8 cellular contexts compared by ENCODE assay signal in the genomic region with DNA sequence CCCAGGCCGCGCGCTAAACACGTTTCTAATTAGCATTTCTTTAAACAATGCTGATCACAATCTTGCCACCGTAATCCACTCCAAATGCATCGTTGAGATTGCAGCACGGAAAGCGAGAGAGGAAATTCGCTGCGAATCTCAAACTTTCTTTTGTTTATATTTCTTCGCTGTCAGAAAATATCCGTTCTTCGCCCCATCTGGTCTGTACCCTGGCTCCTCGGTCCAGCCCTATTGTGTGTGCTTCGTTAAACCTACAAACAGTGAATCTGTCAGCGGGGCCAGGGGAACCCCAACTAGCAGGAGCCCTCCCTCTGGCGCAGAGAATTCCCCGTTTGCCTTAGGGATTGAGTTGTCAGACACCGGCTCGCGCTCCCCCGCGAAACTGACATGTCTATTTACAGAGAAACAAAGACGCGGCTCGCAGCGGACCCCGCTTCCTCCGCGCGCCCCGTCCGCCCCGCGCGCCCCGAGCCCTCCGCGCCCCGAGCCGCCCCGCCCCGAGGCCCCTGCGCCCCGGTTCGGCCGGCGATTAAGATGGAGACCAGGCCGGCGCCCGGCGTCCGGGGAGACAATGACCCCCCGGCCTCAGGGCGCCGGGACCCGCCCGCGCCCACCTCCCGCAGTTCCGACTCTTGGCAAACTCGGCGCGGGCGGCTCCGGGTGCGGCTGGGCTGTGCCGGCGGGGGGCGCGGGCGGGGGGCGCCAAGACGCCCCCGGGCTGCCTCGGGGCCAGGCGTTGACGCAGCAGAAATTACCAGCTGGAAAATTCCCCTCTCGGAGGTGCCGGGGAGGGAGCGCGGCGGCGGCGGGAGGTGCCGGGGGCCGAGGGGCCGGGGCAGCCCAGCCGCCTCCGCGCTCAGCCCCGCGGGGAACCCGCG. TPM values are rescaled to one million over a fixed set of nuclear protein-coding genes. Genes with fewer than 3 reads are reported as not detected.
DNase-seq lines count a peak whose midpoint lies in the region; ATAC-seq, FAIRE-seq and TF ChIP-seq lines count a peak whose summit lies in the region.

No MANE protein-coding gene starts in this region.

- TF ChIP-seq POLR2A in endothelial cell of umbilical vein (IDR thresholded peaks at IDR 0.05; ENCODE audit: low read depth, low read length) = no peak

- no peak for TF ChIP-seq RAD21 in neural cell (conservative IDR thresholded peaks at IDR 0.05)

- no peaks in the 10 kb centered on the region for H3K9me3 ChIP-seq in OCI-LY1 (ENCODE audit: low read length)
- no peaks in the 10 kb centered on the region for H3K9me3 ChIP-seq in endothelial cell of umbilical vein (replicated peaks; ENCODE audit: control insufficient read depth, insufficient read depth, low read length)
- no peaks in the 10 kb centered on the region for H3K9me3 ChIP-seq in neural cell (ENCODE audit: low read length)

- no peak overlapping the region for H2AFZ ChIP-seq in OCI-LY1 (ENCODE audit: low read length)
- H2AFZ ChIP-seq in endothelial cell of umbilical vein (ENCODE audit: low read depth, low read length) = peak overlapping the region; percentile 65
- no peak overlapping the region for H2AFZ ChIP-seq in neural cell (ENCODE audit: low read depth, low read length)

- H3F3A ChIP-seq in OCI-LY1 (ENCODE audit: insufficient read depth, low read length) (no peaks in the 10 kb centered on the region), neural cell (ENCODE audit: insufficient read depth, low read length, poor library complexity, severe bottlenecking) (peaks cover 5% of the 10 kb centered on the region)

- peaks cover 12% of the 10 kb centered on the region for H3K27me3 ChIP-seq in OCI-LY1 (ENCODE audit: insufficient read depth, low read length)
- peaks cover 18 to 32% of the 10 kb centered on the region in 2 experiments for H3K27me3 ChIP-seq in endothelial cell of umbilical vein (ENCODE audit: control insufficient read depth in 2 of 2, insufficient read depth in 2 of 2, low read length in 2 of 2)
- peaks cover 12% of the 10 kb centered on the region for H3K27me3 ChIP-seq in neural cell (ENCODE audit: insufficient read depth, low read depth, low read length)

- peaks cover 5% of the 10 kb centered on the region for H3K4me1 ChIP-seq in OCI-LY1 (ENCODE audit: insufficient read depth, low read length, severe bottlenecking)
- peaks cover 7% of the 10 kb centered on the region for H3K4me1 ChIP-seq in endothelial cell of umbilical vein (ENCODE audit: control insufficient read depth, extremely low read depth, insufficient read depth, low read length)

- H3K36me3 ChIP-seq in OCI-LY1 (ENCODE audit: insufficient read depth, low read length) = no peaks in the 10 kb centered on the region
- H3K36me3 ChIP-seq in endothelial cell of umbilical vein (ENCODE audit: control insufficient read depth in 2 of 2, extremely low read depth in 1 of 2, insufficient read depth in 2 of 2, low read length in 2 of 2) = no peaks in the 10 kb centered on the region
- no peaks in the 10 kb centered on the region for H3K36me3 ChIP-seq in neural cell (ENCODE audit: insufficient read depth, low read length)

- H3K27ac ChIP-seq in OCI-LY1 (ENCODE audit: low read depth, low read length, poor library complexity, severe bottlenecking) (no peak overlapping the region), endothelial cell of umbilical vein (ENCODE audit: insufficient read depth, low read depth, low read length) (no peak overlapping the region), neural cell (ENCODE audit: low read length) (peak overlapping the region; percentile 55), RWPE1 (no peak overlapping the region)

- peak; percentile 76 for FAIRE-seq in endothelial cell of umbilical vein (lab: Jason Lieb, UNC)

- CTCF ChIA-PET in endothelial cell of umbilical vein (lab: Charles Lee) (interaction anchor here (1.2 kb wide), 1 partner anchor 14 kb away, joined by 3 read pairs; no protein-coding TSS in a partner anchor), RWPE1 (lab: Yijun Ruan, JAX) (interaction anchor here (0.6 to 1.0 kb wide), 2 partner anchors 8 to 44 kb away, joined by 3 read pairs; no protein-coding TSS in a partner anchor)

- H4K20me1 ChIP-seq in OCI-LY1 (ENCODE audit: insufficient read depth, low read length) (no peaks in the 10 kb centered on the region), endothelial cell of umbilical vein (replicated peaks; ENCODE audit: control insufficient read depth, extremely low read depth, insufficient read depth, low read length) (no peaks in the 10 kb centered on the region), neural cell (ENCODE audit: insufficient read depth) (no peaks in the 10 kb centered on the region)

- TF ChIP-seq EP300 in neural cell (conservative IDR thresholded peaks at IDR 0.05; ENCODE audit: poor library complexity, severe bottlenecking) = no peak

- DNase-seq in NCI-H2171 treated with DMSO at 0.1 percent for 48 hours (lab: John Stamatoyannopoulos, UW) = peak; percentile 43
- DNase-seq in NCI-H2171 (lab: John Stamatoyannopoulos, UW) = no peak
- peak; percentile 30 for DNase-seq in endothelial cell of umbilical vein (ENCODE audit: low read depth, low spot score)
- no peak for DNase-seq in RWPE1 (ENCODE audit: low spot score)

- no peak for ATAC-seq in GM18907 (IDR thresholded peaks at IDR 0.05; ENCODE audit: unreplicated experiment)
- no peak for ATAC-seq in HG03571 (IDR thresholded peaks at IDR 0.05; ENCODE audit: unreplicated experiment)

- H3K9ac ChIP-seq in OCI-LY1 (ENCODE audit: low read length) = no peak overlapping the region
- no peak overlapping the region for H3K9ac ChIP-seq in endothelial cell of umbilical vein (replicated peaks; ENCODE audit: extremely low read depth, insufficient read depth, low read length)
- peak overlapping the region; percentile 74 for H3K9ac ChIP-seq in neural cell (ENCODE audit: low read length)

- H3K4me3 ChIP-seq in OCI-LY1 (ENCODE audit: low read depth, low read length, poor library complexity, severe bottlenecking) = peak overlapping the region; percentile 48
- peak overlapping the region; percentile 10 to 46 (median 37) for H3K4me3 ChIP-seq in endothelial cell of umbilical vein (replicated peaks in 1 of 3; ENCODE audit: insufficient read depth in 1 of 3, low read depth in 1 of 3, low read length in 3 of 3)
- H3K4me3 ChIP-seq in neural cell (ENCODE audit: low read length) = peak overlapping the region; percentile 90

- no TSS peak for BruUV-seq in endothelial cell of umbilical vein (replicated peaks; lab: Mats Ljungman, UMichigan)

- H3K9me2 ChIP-seq in OCI-LY1 (ENCODE audit: low read depth, low read length) (no peaks in the 10 kb centered on the region), neural cell (ENCODE audit: insufficient read depth, low read length) (no peaks in the 10 kb centered on the region)

- intact Hi-C loops in endothelial cell of umbilical vein (cut with micrococcal nuclease) = loop anchor here (5.0 kb wide), 1 partner anchor 32 kb away; a partner anchor contains a TSS

- no peaks in the 10 kb centered on the region for H3K9me1 ChIP-seq in endothelial cell of umbilical vein (replicated peaks; ENCODE audit: control insufficient read depth, extremely low read depth, insufficient read depth, low read length)

- dilution Hi-C loops in endothelial cell of umbilical vein (cut with MboI; ENCODE audit: extremely low pct_ligation_motif_present, low sequenced_read_pairs) = no loop called here

- H3K79me2 ChIP-seq in OCI-LY1 (ENCODE audit: insufficient read depth, low read length) (no peaks in the 10 kb centered on the region), endothelial cell of umbilical vein (ENCODE audit: control insufficient read depth, insufficient read depth, low read length) (no peaks in the 10 kb centered on the region), neural cell (replicated peaks; ENCODE audit: insufficient read depth, low read length) (peaks cover 44% of the 10 kb centered on the region)

- H3K4me2 ChIP-seq in OCI-LY1 (ENCODE audit: low read length) (peak overlapping the region; percentile 53), endothelial cell of umbilical vein (ENCODE audit: insufficient read depth, low read length) (peak overlapping the region; percentile 69), neural cell (ENCODE audit: low read length) (peak overlapping the region; percentile 95)

- POLR2A ChIA-PET in endothelial cell of umbilical vein (lab: Charles Lee) = no interaction called here
- POLR2A ChIA-PET in RWPE1 (lab: Yijun Ruan, JAX; ENCODE audit: low non-redundant PET) = no interaction called here

- TF ChIP-seq CTCF in OCI-LY1 (IDR thresholded peaks at IDR 0.05; ENCODE audit: low read length) = no peak
- no peak for TF ChIP-seq CTCF in endothelial cell of umbilical vein (IDR thresholded peaks at IDR 0.05; ENCODE audit: extremely low read depth in 1 of 2, insufficient read depth in 1 of 2, low read depth in 1 of 2, low read length in 2 of 2)
- TF ChIP-seq CTCF in neural cell (IDR thresholded peaks at IDR 0.05; ENCODE audit: poor library complexity, severe bottlenecking) = no peak
- TF ChIP-seq CTCF in RWPE1 (conservative IDR thresholded peaks at IDR 0.05; ENCODE audit: low read depth) = no peak

RNA-seq across cellular contexts. Expression of a gene that starts 0.9 kb away (rescaled TPM):
- total RNA-seq in endothelial cell of umbilical vein = 4.3 and 7.1 TPM in 2 replicates
- polyA plus RNA-seq in endothelial cell of umbilical vein (1.3 TPM in 2 replicates), neural cell (15.0 and 21.0 TPM in 2 replicates)
- polyA plus RNA-seq in endothelial cell of umbilical vein (2011; cell fraction: cytosol; rRNA removed) = 0.76 and 1.3 TPM in 2 replicates
- polyA plus RNA-seq in endothelial cell of umbilical vein (2011; cell fraction: nucleus; rRNA removed) = 2.0 and 2.3 TPM in 2 replicates
- 1.7 and 2.5 TPM in 2 replicates for polyA plus RNA-seq in endothelial cell of umbilical vein (2012)
- polyA minus RNA-seq in endothelial cell of umbilical vein (5.8 and 6.6 TPM in 2 replicates), neural cell (43.5 and 48.2 TPM in 2 replicates)
- polyA minus RNA-seq in endothelial cell of umbilical vein (2011; cell fraction: cytosol; rRNA and poly(A)+ RNA removed) = 18.6 TPM
- 2.4 and 3.6 TPM in 2 replicates for polyA minus RNA-seq in endothelial cell of umbilical vein (2011; cell fraction: nucleus; rRNA and poly(A)+ RNA removed)

RNA-seq across cellular contexts. Expression of a gene that starts 31.1 kb away (rescaled TPM):
- total RNA-seq in endothelial cell of umbilical vein = not detected in 2 replicates
- polyA plus RNA-seq in endothelial cell of umbilical vein (not detected in 2 replicates), neural cell (not detected in 2 replicates)
- not detected in 2 replicates for polyA plus RNA-seq in endothelial cell of umbilical vein (2011; cell fraction: cytosol; rRNA removed)
- not detected in 2 replicates for polyA plus RNA-seq in endothelial cell of umbilical vein (2011; cell fraction: nucleus; rRNA removed)
- polyA plus RNA-seq in endothelial cell of umbilical vein (2012) = not detected in 2 replicates
- polyA minus RNA-seq in endothelial cell of umbilical vein (not detected in 2 replicates), neural cell (not detected in 2 replicates)
- not detected for polyA minus RNA-seq in endothelial cell of umbilical vein (2011; cell fraction: cytosol; rRNA and poly(A)+ RNA removed)
- polyA minus RNA-seq in endothelial cell of umbilical vein (2011; cell fraction: nucleus; rRNA and poly(A)+ RNA removed) = not detected in 2 replicates

RNA-seq across cellular contexts. Expression of a gene that starts 34.9 kb away (rescaled TPM):
- 114 and 123 TPM in 2 replicates for total RNA-seq in endothelial cell of umbilical vein
- polyA plus RNA-seq in endothelial cell of umbilical vein (142 and 151 TPM in 2 replicates), neural cell (142 TPM in 2 replicates)
- polyA plus RNA-seq in endothelial cell of umbilical vein (2011; cell fraction: cytosol; rRNA removed) = 153 and 166 TPM in 2 replicates
- polyA plus RNA-seq in endothelial cell of umbilical vein (2011; cell fraction: nucleus; rRNA removed) = 111 and 114 TPM in 2 replicates
- 140 and 153 TPM in 2 replicates for polyA plus RNA-seq in endothelial cell of umbilical vein (2012)
- polyA minus RNA-seq in endothelial cell of umbilical vein (102 and 111 TPM in 2 replicates), neural cell (54.2 and 57.5 TPM in 2 replicates)
- polyA minus RNA-seq in endothelial cell of umbilical vein (2011; cell fraction: cytosol; rRNA and poly(A)+ RNA removed) = 112 TPM
- 33.5 and 36.6 TPM in 2 replicates for polyA minus RNA-seq in endothelial cell of umbilical vein (2011; cell fraction: nucleus; rRNA and poly(A)+ RNA removed)

Comparison
In these comparisons a context has a peak if more than half of its experiments do, and no peak if none do; other contexts are left out.
1. DNase-seq: peak in NCI-H2171 treated with DMSO at 0.1 percent for 48 hours (single experiment) and endothelial cell of umbilical vein (single experiment); none in NCI-H2171 (single experiment) and RWPE1 (single experiment).
2. H3K4me3 ChIP-seq: peak in every context shown above with its lines; median percentile 90 in neural cell; 48 in OCI-LY1; 37 in endothelial cell of umbilical vein.
3. Peak in every context shown above with its lines, with median percentiles within 50 percentile points of each other: H3K4me2 ChIP-seq.